In genomic region chr19:47608908-47609879, GRCh38 we compare ENCODE assay signal across 8 cellular contexts. TPM values are rescaled to one million over a fixed set of nuclear protein-coding genes. Genes with fewer than 3 reads are reported as not detected.
DNase-seq lines count a peak whose midpoint lies in the region; ATAC-seq and TF ChIP-seq lines count a peak whose summit lies in the region.

Gene BICRA (plus strand): TSS chr19:47609134. CDS start chr19:47673575, 64,441 bp downstream.

- no peak for TF ChIP-seq CTCF in CD8-positive, alpha-beta T cell (IDR thresholded peaks at IDR 0.05)
- no peak for TF ChIP-seq CTCF in endothelial cell (IDR thresholded peaks at IDR 0.05; ENCODE audit: unreplicated experiment)

- POLR2A ChIA-PET in CD8-positive, alpha-beta T cell (lab: Charles Lee): interaction anchor here (1.5 to 2.5 kb wide), 4 partner anchors 9 to 94 kb away, joined by 9 to 28 read pairs (median 15); partner anchors contain the start of gene NAPA

- WGBS in mesodermal cell (ENCODE audit: insufficient coverage in 2 of 2), 2 experiments: 0% methylated on average over 16 to 27 of the region's 96 CpGs

- peaks cover 17% of the 10 kb centered on the region for H3K4me1 ChIP-seq in CD8-positive, alpha-beta T cell (ENCODE audit: insufficient read depth, low read length)
- peaks cover 22% of the 10 kb centered on the region for H3K4me1 ChIP-seq in mesodermal cell (ENCODE audit: control insufficient read depth, insufficient read depth, low read length, poor library complexity, severe bottlenecking)

- no peaks in the 10 kb centered on the region for H3K27me3 ChIP-seq in CD8-positive, alpha-beta T cell (ENCODE audit: insufficient read depth, low read length)

- H3K27ac ChIP-seq in CD8-positive, alpha-beta T cell (ENCODE audit: low read depth, low read length): peak within 1 kb of the TSS; percentile 82
- peak within 1 kb of the TSS; percentile 91 for H3K27ac ChIP-seq in mesodermal cell (ENCODE audit: low read depth, low read length, severe bottlenecking)

- peak; percentile 61 for ATAC-seq in CD8-positive, alpha-beta T cell
- ATAC-seq in GM19397 (IDR thresholded peaks at IDR 0.05; ENCODE audit: unreplicated experiment) (peak; percentile 44), HG03571 (IDR thresholded peaks at IDR 0.05; ENCODE audit: unreplicated experiment) (peak; percentile 36)

- H3K27ac Mint-ChIP-seq in CD8-positive, alpha-beta T cell: peak within 1 kb of the TSS; percentile 94
- peak within 1 kb of the TSS; percentile 92 for H3K27ac Mint-ChIP-seq in endothelial cell (ENCODE audit: unreplicated experiment)

- peaks cover 34% of the 10 kb centered on the region for H3K4me1 Mint-ChIP-seq in CD8-positive, alpha-beta T cell (ENCODE audit: low read depth)
- peaks cover 34% of the 10 kb centered on the region for H3K4me1 Mint-ChIP-seq in endothelial cell (ENCODE audit: unreplicated experiment)

- CTCF ChIA-PET in CD8-positive, alpha-beta T cell (lab: Charles Lee): interaction anchor here (0.6 to 1.9 kb wide), 4 partner anchors 88 to 158 kb away, joined by 3 to 16 read pairs (median 9); partner anchors contain the start of gene NAPA

- peak; percentile 71 to 90 (median 80) for DNase-seq in CD8-positive, alpha-beta T cell
- DNase-seq in NOMO-1 (lab: John Stamatoyannopoulos, UW; ENCODE audit: unreplicated experiment in 2 of 2): peak; percentile 54 to 74
- DNase-seq in activated CD8-positive, alpha-beta memory T cell treated with anti-CD3 and anti-CD28 coated beads, Interleukin-2, amount 50 U/mL, for 4 hours: peak; percentile 78
- DNase-seq in endothelial cell (ENCODE audit: low spot score): peak; percentile 87
- peak; percentile 57 for DNase-seq in stimulated activated CD8-positive, alpha-beta memory T cell treated with anti-CD3 and anti-CD28 coated beads, Interleukin-15, amount 100 ng/mL, for 1 hour (ENCODE audit: low read depth)

- H3K36me3 Mint-ChIP-seq in CD8-positive, alpha-beta T cell: peaks cover 11% of the 10 kb centered on the region
- no peaks in the 10 kb centered on the region for H3K36me3 Mint-ChIP-seq in endothelial cell (ENCODE audit: low read depth, unreplicated experiment)

- intact Hi-C loops in CD8-positive, alpha-beta T cell (cut with DNase I, micrococcal nuclease): loop anchor here (1.0 to 10.0 kb wide), 9 partner anchors 9 to 1028 kb away; partner anchors contain the start of genes NAPA (in 2 of the 2), ZNF541 (in 2 of the 2), AP2S1 (in 1 of the 2) and DBP (in 1 of the 2)

- H3K4me3 ChIP-seq in CD8-positive, alpha-beta T cell (ENCODE audit: low read depth, low read length): peak within 1 kb of the TSS; percentile 99
- peak within 1 kb of the TSS; percentile 93 for H3K4me3 ChIP-seq in mesodermal cell (ENCODE audit: extremely low read depth, insufficient read depth, low read length, poor library complexity, severe bottlenecking)

- H3K9me3 ChIP-seq in CD8-positive, alpha-beta T cell (ENCODE audit: low read length): no peaks in the 10 kb centered on the region
- no peaks in the 10 kb centered on the region for H3K9me3 ChIP-seq in mesodermal cell (ENCODE audit: control insufficient read depth, low read length)

- peak within 1 kb of the TSS; percentile 93 for H3K4me3 Mint-ChIP-seq in CD8-positive, alpha-beta T cell
- peak within 1 kb of the TSS; percentile 96 for H3K4me3 Mint-ChIP-seq in endothelial cell (ENCODE audit: unreplicated experiment)

- H3K27me3 Mint-ChIP-seq in CD8-positive, alpha-beta T cell (ENCODE audit: low read depth): no peaks in the 10 kb centered on the region
- H3K27me3 Mint-ChIP-seq in endothelial cell (ENCODE audit: unreplicated experiment): peaks cover 17% of the 10 kb centered on the region

- no peaks in the 10 kb centered on the region for H3K9me3 Mint-ChIP-seq in CD8-positive, alpha-beta T cell
- H3K9me3 Mint-ChIP-seq in endothelial cell (ENCODE audit: unreplicated experiment): no peaks in the 10 kb centered on the region

- no peaks in the 10 kb centered on the region for H3K36me3 ChIP-seq in CD8-positive, alpha-beta T cell (ENCODE audit: insufficient read depth, low read length)
- H3K36me3 ChIP-seq in mesodermal cell (ENCODE audit: control insufficient read depth, insufficient read depth, low read length): peaks cover 13% of the 10 kb centered on the region

RNA-seq across cellular contexts. Expression of gene BICRA, which starts in this region (rescaled TPM):
- total RNA-seq in CD8-positive, alpha-beta T cell: 10 to 100 TPM; 20.0 to 20.7 TPM
- 24.1 TPM for total RNA-seq in endothelial cell (ENCODE audit: unreplicated experiment)
- polyA plus RNA-seq in mesodermal cell (2013, experiment 1 of 2): 16.5 TPM
- 15.0 TPM for polyA plus RNA-seq in mesodermal cell (2013, experiment 2 of 2)

Comparison
In these comparisons a context has a peak if more than half of its experiments do, and no peak if none do; other contexts are left out.
1. Peak in every context shown above with its lines: DNase-seq, ATAC-seq, H3K4me3 ChIP-seq and H3K27ac ChIP-seq.